In genomic region chr5:112718344-112718743, GRCh38 we compare ENCODE assay signal across 25 cellular contexts.
"Had no signal": no experiment of that assay in that cellular context is flagged by ENCODE, and none has a peak within 500 bp of the region (broad histone marks: within the 10 kb centered on the region; RNA-seq: fewer than 3 reads in every experiment).

No MANE protein-coding gene starts in this region.

- H3K27ac Mint-ChIP-seq: dendritic cell treated with granulocyte-macrophage colony-stimulating factor and Interleukin-4, amounts not matched to agents 40 ng/mL and 50 ng/mL, for 4 days; natural killer cell; progenitor cell of endocrine pancreas; stimulated activated naive CD8-positive, alpha-beta T cell treated with anti-CD3 and anti-CD28 coated beads, Interleukin-15, amount 100 ng/mL, for 72 hours had no signal

- H3K27ac ChIP-seq: esophagus muscularis mucosa, foreskin keratinocyte, gastroesophageal sphincter, heart left ventricle, lower lobe of right lung, parathyroid adenoma, right lobe of liver, suprapubic skin, transverse colon, upper lobe of right lung, uterus had no signal

- H3K27me3 Mint-ChIP-seq: dendritic cell treated with granulocyte-macrophage colony-stimulating factor and Interleukin-4, amounts not matched to agents 40 ng/mL and 50 ng/mL, for 4 days; progenitor cell of endocrine pancreas; stimulated activated naive CD8-positive, alpha-beta T cell treated with anti-CD3 and anti-CD28 coated beads, Interleukin-15, amount 100 ng/mL, for 72 hours had no signal

- H3K4me3 ChIP-seq: esophagus muscularis mucosa, gastroesophageal sphincter, heart left ventricle, lower lobe of right lung, right lobe of liver, suprapubic skin, transverse colon, upper lobe of right lung, uterus had no signal

- DNase-seq: effector CD8-positive, alpha-beta T cell; foreskin keratinocyte; heart left ventricle; hippocampal formation; immature natural killer cell; islet precursor cell; left ventricle myocardium superior; lower lobe of right lung; natural killer cell; right lobe of liver; small intestine; stimulated activated CD4-positive, alpha-beta T cell treated with anti-CD3 and anti-CD28 coated beads, Interleukin-15, amount 100 ng/mL, for 24 hours; stimulated activated CD4-positive, alpha-beta T cell treated with anti-CD3 and anti-CD28 coated beads, Interleukin-2, amount 100 ng/mL, for 48 hours; stimulated activated CD8-positive, alpha-beta memory T cell treated with anti-CD3 and anti-CD28 coated beads, Interleukin-4, amount 100 ng/mL, for 48 hours; stimulated activated naive CD4-positive, alpha-beta T cell; stimulated activated naive CD8-positive, alpha-beta T cell treated with anti-CD3 and anti-CD28 coated beads, Interleukin-15, amount 100 ng/mL, for 72 hours; transverse colon; upper lobe of right lung; uterus had no signal

- H3K4me3 Mint-ChIP-seq: dendritic cell treated with granulocyte-macrophage colony-stimulating factor and Interleukin-4, amounts not matched to agents 40 ng/mL and 50 ng/mL, for 4 days; immature natural killer cell; natural killer cell; stimulated activated naive CD8-positive, alpha-beta T cell treated with anti-CD3 and anti-CD28 coated beads, Interleukin-15, amount 100 ng/mL, for 72 hours had no signal

- H3K36me3 Mint-ChIP-seq: natural killer cell had no signal

- H3K36me3 ChIP-seq: esophagus muscularis mucosa, gastroesophageal sphincter, heart left ventricle, lower lobe of right lung, right lobe of liver, suprapubic skin, transverse colon, upper lobe of right lung, uterus had no signal

- H2AFZ ChIP-seq: parathyroid adenoma had no signal

- H3K9me3 Mint-ChIP-seq: dendritic cell treated with granulocyte-macrophage colony-stimulating factor and Interleukin-4, amounts not matched to agents 40 ng/mL and 50 ng/mL, for 4 days; immature natural killer cell; natural killer cell; stimulated activated naive CD8-positive, alpha-beta T cell treated with anti-CD3 and anti-CD28 coated beads, Interleukin-15, amount 100 ng/mL, for 72 hours had no signal

- H3K27me3 ChIP-seq: esophagus muscularis mucosa, foreskin keratinocyte, gastroesophageal sphincter, heart left ventricle, right lobe of liver, suprapubic skin, transverse colon, upper lobe of right lung, uterus had no signal

- ATAC-seq: foreskin keratinocyte; gastroesophageal sphincter; heart left ventricle; left ventricle myocardium superior; lower lobe of right lung; natural killer cell; right lobe of liver; stimulated activated naive CD8-positive, alpha-beta T cell treated with anti-CD3 and anti-CD28 coated beads, Interleukin-15, amount 100 ng/mL, for 72 hours; upper lobe of right lung had no signal

- H3K4me1 ChIP-seq: foreskin keratinocyte, right lobe of liver, uterus had no signal

- H3K9me3 ChIP-seq: esophagus muscularis mucosa, gastroesophageal sphincter, lower lobe of right lung, right lobe of liver, suprapubic skin, transverse colon, upper lobe of right lung, uterus had no signal

- H3K9ac ChIP-seq: parathyroid adenoma had no signal
